Comparison of ENCODE assay signal across 1 cellular context in genomic region chr1:1400576-1401456, GRCh38.
TF ChIP-seq lines count a peak whose summit lies in the region.

No MANE protein-coding gene starts in this region.

TF ChIP-seq in WTC11, 78 proteins besides CTCF, POLR2A, EP300 and RAD21 (continued from another document):
- TF ChIP-seq ATF3 (CRISPR knock-in tag; conservative IDR thresholded peaks at IDR 0.05) = no peak
- TF ChIP-seq ZNF121 (CRISPR knock-in tag; IDR thresholded peaks at IDR 0.05) = no peak
- no peak for TF ChIP-seq ZNF423 (CRISPR knock-in tag; IDR thresholded peaks at IDR 0.05)
- TF ChIP-seq ZSCAN18 (CRISPR knock-in tag; IDR thresholded peaks at IDR 0.05) = no peak
- no peak for TF ChIP-seq E2F1 (CRISPR knock-in tag; IDR thresholded peaks at IDR 0.05)
- no peak for TF ChIP-seq OVOL2 (CRISPR knock-in tag; IDR thresholded peaks at IDR 0.05; ENCODE audit: borderline replicate concordance)
- no peak for TF ChIP-seq JUN (CRISPR knock-in tag; IDR thresholded peaks at IDR 0.05)
- no peak for TF ChIP-seq SOX15 (CRISPR knock-in tag; IDR thresholded peaks at IDR 0.05)
- no peak for TF ChIP-seq KAT7 (CRISPR knock-in tag; IDR thresholded peaks at IDR 0.05; ENCODE audit: borderline replicate concordance)
- no peak for TF ChIP-seq NFYB (CRISPR knock-in tag; conservative IDR thresholded peaks at IDR 0.05; ENCODE audit: low read depth)
- TF ChIP-seq MLX (CRISPR knock-in tag; IDR thresholded peaks at IDR 0.05) = peak; percentile 61; the same call in 1 of the 2 replicates
